1 cellular context compared by ENCODE assay signal in the genomic region with DNA sequence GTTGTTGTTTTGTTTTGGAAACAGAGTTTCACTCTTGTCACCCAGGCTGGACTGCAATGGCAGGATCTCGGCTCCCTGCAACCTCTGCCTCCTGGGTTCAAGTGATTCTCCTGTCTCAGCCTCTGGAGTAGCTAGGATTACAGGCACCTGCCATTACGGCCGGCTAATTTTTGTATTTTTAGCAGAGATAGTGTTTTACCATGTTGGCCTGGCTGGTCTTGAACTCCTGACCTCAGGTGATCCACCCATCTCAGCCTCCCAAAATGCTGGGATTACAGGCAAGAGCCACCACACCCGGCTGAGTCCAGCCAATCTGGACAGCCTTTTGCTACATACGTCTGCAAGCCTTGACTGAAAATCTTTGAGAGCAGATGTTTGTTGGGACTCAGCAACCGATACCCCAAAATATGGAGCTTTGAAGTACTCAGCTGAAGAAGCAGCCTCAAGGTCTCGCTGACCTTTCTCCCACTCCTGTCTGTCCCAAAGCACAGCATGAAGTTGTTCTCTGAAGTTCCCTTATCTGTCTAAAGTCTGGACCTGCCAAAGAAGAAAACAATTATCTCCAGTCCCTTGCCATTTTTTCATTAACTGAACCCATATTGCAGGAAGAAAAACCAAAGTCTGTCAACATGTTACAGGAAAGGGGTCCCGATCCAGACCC.
TF ChIP-seq lines count a peak whose summit lies in the region.

No MANE protein-coding gene starts in this region.

TF ChIP-seq in K562, 482 proteins besides CTCF, POLR2A, EP300 and RAD21 (continues in another document):
- TF ChIP-seq SRSF7 (optimal IDR thresholded peaks at IDR 0.05; ENCODE audit: low read depth, low read length) (no peak), ID3 (CRISPR knock-in tag; IDR thresholded peaks at IDR 0.05) (no peak), ID3 (tag; IDR thresholded peaks at IDR 0.05) (peak; percentile 24; the same call in 1 of the 2 replicates), MBD2 (IDR thresholded peaks at IDR 0.05; ENCODE audit: borderline replicate concordance, low read depth) (no peak), ZBTB17 (CRISPR knock-in tag; IDR thresholded peaks at IDR 0.05) (peak; percentile 53; the same call in 1 of the 2 replicates), ARNT (IDR thresholded peaks at IDR 0.05) (no peak), HLTF (IDR thresholded peaks at IDR 0.05) (no peak), RREB1 (CRISPR knock-in tag; IDR thresholded peaks at IDR 0.05) (no peak), SIN3B (IDR thresholded peaks at IDR 0.05; ENCODE audit: low read depth) (peak; percentile 24; the same call in 1 of the 2 replicates), DNMT1 (IDR thresholded peaks at IDR 0.05) (0 out of 2 replicates have a peak, but pooled peaks have one; percentile 16), RB1 (IDR thresholded peaks at IDR 0.05; ENCODE audit: low read depth) (no peak), KDM1A (IDR thresholded peaks at IDR 0.05) (0 out of 4 replicates have a peak, but pooled peaks of 1 of the 2 experiments have one; percentile 31), SP1 (CRISPR knock-in tag; IDR thresholded peaks at IDR 0.05) (0 out of 2 replicates have a peak, but pooled peaks have one; percentile 33), ZNF644 (tag; IDR thresholded peaks at IDR 0.05; ENCODE audit: low read depth) (no peak), ZKSCAN3 (CRISPR knock-in tag; IDR thresholded peaks at IDR 0.05) (no peak), MAFK (IDR thresholded peaks at IDR 0.05; ENCODE audit: low read length) (no peak), CBX8 (IDR thresholded peaks at IDR 0.05; ENCODE audit: borderline replicate concordance, extremely low read depth, low read depth, low read length, poor library complexity, severe bottlenecking) (no peak), PPARD (CRISPR knock-in tag; IDR thresholded peaks at IDR 0.05) (no peak), ZBTB43 (CRISPR knock-in tag; IDR thresholded peaks at IDR 0.05) (no peak), RFX1 (IDR thresholded peaks at IDR 0.05) (no peak), REST (CRISPR knock-in tag; IDR thresholded peaks at IDR 0.05; ENCODE audit: low read depth) (no peak), EZH2 (IDR thresholded peaks at IDR 0.05; ENCODE audit: borderline replicate concordance, low read depth, low read length) (no peak), PHF8 (IDR thresholded peaks at IDR 0.05; ENCODE audit: borderline replicate concordance, low read length) (no peak), THRAP3 (IDR thresholded peaks at IDR 0.05; ENCODE audit: borderline replicate concordance) (no peak), ESRRA (IDR thresholded peaks at IDR 0.05; ENCODE audit: borderline replicate concordance, low read depth) (peak; percentile 93), SAFB2 (IDR thresholded peaks at IDR 0.05; ENCODE audit: borderline replicate concordance, low read depth, low read length, severe bottlenecking) (no peak), DACH1 (IDR thresholded peaks at IDR 0.05; ENCODE audit: partially characterized antibody) (no peak), USF2 (CRISPR knock-in tag; IDR thresholded peaks at IDR 0.05) (no peak), ZNF740 (CRISPR knock-in tag; IDR thresholded peaks at IDR 0.05) (no peak), ZNF740 (tag; IDR thresholded peaks at IDR 0.05) (no peak; a peak in 1 of 4 replicates), RBM14 (IDR thresholded peaks at IDR 0.05; ENCODE audit: borderline replicate concordance, insufficient read depth, low read depth, low read length) (no peak)
- TF ChIP-seq, protein P1, sequence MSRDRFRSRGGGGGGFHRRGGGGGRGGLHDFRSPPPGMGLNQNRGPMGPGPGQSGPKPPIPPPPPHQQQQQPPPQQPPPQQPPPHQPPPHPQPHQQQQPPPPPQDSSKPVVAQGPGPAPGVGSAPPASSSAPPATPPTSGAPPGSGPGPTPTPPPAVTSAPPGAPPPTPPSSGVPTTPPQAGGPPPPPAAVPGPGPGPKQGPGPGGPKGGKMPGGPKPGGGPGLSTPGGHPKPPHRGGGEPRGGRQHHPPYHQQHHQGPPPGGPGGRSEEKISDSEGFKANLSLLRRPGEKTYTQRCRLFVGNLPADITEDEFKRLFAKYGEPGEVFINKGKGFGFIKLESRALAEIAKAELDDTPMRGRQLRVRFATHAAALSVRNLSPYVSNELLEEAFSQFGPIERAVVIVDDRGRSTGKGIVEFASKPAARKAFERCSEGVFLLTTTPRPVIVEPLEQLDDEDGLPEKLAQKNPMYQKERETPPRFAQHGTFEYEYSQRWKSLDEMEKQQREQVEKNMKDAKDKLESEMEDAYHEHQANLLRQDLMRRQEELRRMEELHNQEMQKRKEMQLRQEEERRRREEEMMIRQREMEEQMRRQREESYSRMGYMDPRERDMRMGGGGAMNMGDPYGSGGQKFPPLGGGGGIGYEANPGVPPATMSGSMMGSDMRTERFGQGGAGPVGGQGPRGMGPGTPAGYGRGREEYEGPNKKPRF (IDR thresholded peaks at IDR 0.05; ENCODE audit: low read depth, low read length) = no peak
- TF ChIP-seq, protein P2, sequence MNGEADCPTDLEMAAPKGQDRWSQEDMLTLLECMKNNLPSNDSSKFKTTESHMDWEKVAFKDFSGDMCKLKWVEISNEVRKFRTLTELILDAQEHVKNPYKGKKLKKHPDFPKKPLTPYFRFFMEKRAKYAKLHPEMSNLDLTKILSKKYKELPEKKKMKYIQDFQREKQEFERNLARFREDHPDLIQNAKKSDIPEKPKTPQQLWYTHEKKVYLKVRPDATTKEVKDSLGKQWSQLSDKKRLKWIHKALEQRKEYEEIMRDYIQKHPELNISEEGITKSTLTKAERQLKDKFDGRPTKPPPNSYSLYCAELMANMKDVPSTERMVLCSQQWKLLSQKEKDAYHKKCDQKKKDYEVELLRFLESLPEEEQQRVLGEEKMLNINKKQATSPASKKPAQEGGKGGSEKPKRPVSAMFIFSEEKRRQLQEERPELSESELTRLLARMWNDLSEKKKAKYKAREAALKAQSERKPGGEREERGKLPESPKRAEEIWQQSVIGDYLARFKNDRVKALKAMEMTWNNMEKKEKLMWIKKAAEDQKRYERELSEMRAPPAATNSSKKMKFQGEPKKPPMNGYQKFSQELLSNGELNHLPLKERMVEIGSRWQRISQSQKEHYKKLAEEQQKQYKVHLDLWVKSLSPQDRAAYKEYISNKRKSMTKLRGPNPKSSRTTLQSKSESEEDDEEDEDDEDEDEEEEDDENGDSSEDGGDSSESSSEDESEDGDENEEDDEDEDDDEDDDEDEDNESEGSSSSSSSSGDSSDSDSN (IDR thresholded peaks at IDR 0.05; ENCODE audit: borderline replicate concordance in 1 of 2, low read depth in 2 of 2, low read length in 2 of 2) = no peak
- TF ChIP-seq, protein P3, sequence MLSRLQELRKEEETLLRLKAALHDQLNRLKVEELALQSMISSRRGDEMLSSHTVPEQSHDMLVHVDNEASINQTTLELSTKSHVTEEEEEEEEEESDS (CRISPR knock-in tag; IDR thresholded peaks at IDR 0.05) = no peak
- TF ChIP-seq, protein P4, sequence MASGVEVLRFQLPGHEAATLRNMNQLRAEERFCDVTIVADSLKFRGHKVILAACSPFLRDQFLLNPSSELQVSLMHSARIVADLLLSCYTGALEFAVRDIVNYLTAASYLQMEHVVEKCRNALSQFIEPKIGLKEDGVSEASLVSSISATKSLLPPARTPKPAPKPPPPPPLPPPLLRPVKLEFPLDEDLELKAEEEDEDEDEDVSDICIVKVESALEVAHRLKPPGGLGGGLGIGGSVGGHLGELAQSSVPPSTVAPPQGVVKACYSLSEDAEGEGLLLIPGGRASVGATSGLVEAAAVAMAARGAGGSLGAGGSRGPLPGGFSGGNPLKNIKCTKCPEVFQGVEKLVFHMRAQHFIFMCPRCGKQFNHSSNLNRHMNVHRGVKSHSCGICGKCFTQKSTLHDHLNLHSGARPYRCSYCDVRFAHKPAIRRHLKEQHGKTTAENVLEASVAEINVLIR (CRISPR knock-in tag; IDR thresholded peaks at IDR 0.05) = no peak
